In the genomic region with DNA sequence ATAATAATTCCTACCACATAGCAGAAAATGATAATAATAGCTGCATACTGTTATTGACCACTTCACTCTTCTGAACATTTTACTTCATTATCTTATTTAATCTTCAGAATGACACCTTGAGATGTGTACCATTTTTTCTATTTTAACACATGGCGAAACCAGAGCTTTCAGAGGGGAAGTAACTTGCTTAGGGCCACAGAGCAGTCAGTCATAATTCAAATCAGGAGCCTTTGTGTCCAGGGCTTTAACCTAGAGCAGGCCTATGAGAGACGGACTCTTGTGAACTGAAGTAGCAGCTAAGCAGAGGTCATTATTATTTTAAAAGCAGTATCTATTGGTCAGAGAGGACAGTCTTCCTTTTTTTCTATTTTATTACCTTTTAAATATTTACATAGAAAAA, we compare ENCODE assay signal across 21 cellular contexts.
DNase-seq lines count a peak whose midpoint lies in the region; ATAC-seq and TF ChIP-seq lines count a peak whose summit lies in the region.
"Had no signal": no experiment of that assay in that cellular context is flagged by ENCODE, and none has a peak within 500 bp of the region (broad histone marks: within the 10 kb centered on the region; RNA-seq: fewer than 3 reads in every experiment).

No MANE protein-coding gene starts in this region.

- peak overlapping the region; percentile 76; the same call in 1 of the 2 replicates for H3K27ac Mint-ChIP-seq in HFFc6
- H3K27ac Mint-ChIP-seq in stimulated activated naive B cell treated with anti-CD40 and anti-IgM and Interleukin-4, amounts not matched to agents 10 μg/mL and 1 μg/mL and 100 μg/mL, for 72 hours: peak overlapping the region; percentile 54
- H3K27ac Mint-ChIP-seq: CD4-positive, alpha-beta memory T cell had no signal

- peaks cover 9% of the 10 kb centered on the region for H3K36me3 Mint-ChIP-seq in HFFc6 (ENCODE audit: low read depth)
- peaks cover 2 to 4% of the 10 kb centered on the region in 2 donors for H3K36me3 Mint-ChIP-seq in stimulated activated naive B cell treated with anti-CD40 and anti-IgM and Interleukin-4, amounts not matched to agents 10 μg/mL and 1 μg/mL and 100 μg/mL, for 72 hours
- H3K36me3 Mint-ChIP-seq: CD4-positive, alpha-beta memory T cell had no signal

- no peaks in the 10 kb centered on the region for H3K9me3 Mint-ChIP-seq in HFFc6
- peaks cover 4 to 7% of the 10 kb centered on the region in 2 donors for H3K9me3 Mint-ChIP-seq in stimulated activated naive B cell treated with anti-CD40 and anti-IgM and Interleukin-4, amounts not matched to agents 10 μg/mL and 1 μg/mL and 100 μg/mL, for 72 hours
- H3K9me3 Mint-ChIP-seq: CD4-positive, alpha-beta memory T cell had no signal

- H2AFZ ChIP-seq in OCI-LY3 (ENCODE audit: low read depth, low read length): no peak overlapping the region

- H3K9ac ChIP-seq in OCI-LY3 (ENCODE audit: low read length): no peak overlapping the region
- H3K9ac ChIP-seq: BLaER1 had no signal

- no peaks in the 10 kb centered on the region for H3K27me3 ChIP-seq in OCI-LY3 (ENCODE audit: low read depth, low read length)
- H3K27me3 ChIP-seq: BLaER1 had no signal

- H3K27me3 Mint-ChIP-seq in HFFc6 (ENCODE audit: insufficient read depth): no peaks in the 10 kb centered on the region; the same call in none of the 2 replicates
- peaks cover 8 to 11% of the 10 kb centered on the region in 2 donors for H3K27me3 Mint-ChIP-seq in stimulated activated naive B cell treated with anti-CD40 and anti-IgM and Interleukin-4, amounts not matched to agents 10 μg/mL and 1 μg/mL and 100 μg/mL, for 72 hours

- H3K4me3 Mint-ChIP-seq in HFFc6: no peak overlapping the region
- no peak overlapping the region for H3K4me3 Mint-ChIP-seq in stimulated activated naive B cell treated with anti-CD40 and anti-IgM and Interleukin-4, amounts not matched to agents 10 μg/mL and 1 μg/mL and 100 μg/mL, for 72 hours
- H3K4me3 Mint-ChIP-seq: CD4-positive, alpha-beta memory T cell had no signal

- ATAC-seq in GM18511 (IDR thresholded peaks at IDR 0.05; ENCODE audit: unreplicated experiment): peak; percentile 50
- ATAC-seq in stimulated activated naive B cell treated with anti-CD40 and anti-IgM and Interleukin-4, amounts not matched to agents 10 μg/mL and 1 μg/mL and 100 μg/mL, for 72 hours (replicated peaks): no peak
- ATAC-seq in HG03521 (IDR thresholded peaks at IDR 0.05; ENCODE audit: unreplicated experiment): no peak
- ATAC-seq: A549 had no signal

- no peaks in the 10 kb centered on the region for H3K79me2 ChIP-seq in OCI-LY3 (ENCODE audit: low read length)

- H4K20me1 ChIP-seq in OCI-LY3 (ENCODE audit: insufficient read depth, low read length): no peaks in the 10 kb centered on the region
- H4K20me1 ChIP-seq: BLaER1 had no signal

- peaks cover 56% of the 10 kb centered on the region for H3K4me1 ChIP-seq in OCI-LY3 (ENCODE audit: low read length)

- peaks cover 7% of the 10 kb centered on the region for H3K36me3 ChIP-seq in OCI-LY3 (replicated peaks; ENCODE audit: low read depth, low read length)
- H3K36me3 ChIP-seq: BLaER1 had no signal

- H3K27ac ChIP-seq in OCI-LY3 (ENCODE audit: low read length): no peak overlapping the region
- H3K27ac ChIP-seq: A549, BLaER1, SK-N-MC had no signal

- no peak overlapping the region for H3K4me3 ChIP-seq in OCI-LY3 (ENCODE audit: low read length)
- H3K4me3 ChIP-seq: A549, BLaER1, SK-N-MC had no signal

- H3K4me2 ChIP-seq in OCI-LY3 (ENCODE audit: low read length): peak overlapping the region; percentile 24; the same call in 1 of the 2 replicates
- H3K4me2 ChIP-seq: A549, BLaER1 had no signal

- peaks cover 59% of the 10 kb centered on the region for H3K4me1 Mint-ChIP-seq in HFFc6 (ENCODE audit: low read depth)
- H3K4me1 Mint-ChIP-seq in stimulated activated naive B cell treated with anti-CD40 and anti-IgM and Interleukin-4, amounts not matched to agents 10 μg/mL and 1 μg/mL and 100 μg/mL, for 72 hours: peaks cover 34 to 58% of the 10 kb centered on the region in 2 donors
- H3K4me1 Mint-ChIP-seq: CD4-positive, alpha-beta memory T cell had no signal

- no peaks in the 10 kb centered on the region for H3K9me3 ChIP-seq in OCI-LY3 (ENCODE audit: insufficient read depth, low read length)
- H3K9me3 ChIP-seq: A549, BLaER1 had no signal

- no peak for DNase-seq in HFFc6
- no peak for DNase-seq in stimulated activated naive B cell treated with anti-CD40 and anti-IgM and Interleukin-4, amounts not matched to agents 10 μg/mL and 1 μg/mL and 100 μg/mL, for 72 hours
- no peak for DNase-seq in cerebellar nuclear complex (lab: John Stamatoyannopoulos, UW)
- no peak for DNase-seq in stimulated activated CD4-positive, alpha-beta T cell treated with anti-CD3 and anti-CD28 coated beads, Interleukin-15, amount 100 ng/mL, for 24 hours
- DNase-seq: CD4-positive, alpha-beta memory T cell; GF-D8; IMR-90; NCI-H1092; NCI-H146; NCI-H2029 treated with DMSO at 0.1 percent for 48 hours; NCI-H2171; NCI-H446; NCI-H526 treated with DMSO at 0.1 percent for 48 hours; NK-92 treated with Interleukin-12 subunit alpha and Interleukin-12 subunit beta, amount 100 ng/mL, for 24 hours; SHP77 had no signal

- TF ChIP-seq CTCF in HFFc6 (IDR thresholded peaks at IDR 0.05): no peak
- TF ChIP-seq CTCF in OCI-LY3 (IDR thresholded peaks at IDR 0.05; ENCODE audit: low read depth, low read length): no peak
